ENCODE assay signal across 17 cellular contexts in genomic region chr10:74275755-74276154, GRCh38.
DNase-seq lines count a peak whose midpoint lies in the region; ATAC-seq and TF ChIP-seq lines count a peak whose summit lies in the region.
"Had no signal": no experiment of that assay in that cellular context is flagged by ENCODE, and none has a peak within 500 bp of the region (broad histone marks: within the 10 kb centered on the region; RNA-seq: fewer than 3 reads in every experiment).

No MANE protein-coding gene starts in this region.

- peak overlapping the region; percentile 35 for H3K27ac Mint-ChIP-seq in Caco-2 (ENCODE audit: unreplicated experiment)

- H3K9ac ChIP-seq in PC-3 (ENCODE audit: low read length), result no peak overlapping the region

- H3F3A ChIP-seq in PC-3 (ENCODE audit: low read length, unreplicated experiment), result peaks cover 6% of the 10 kb centered on the region

- H3K4me1 Mint-ChIP-seq in Caco-2 (ENCODE audit: low read depth, unreplicated experiment), result peaks cover 13% of the 10 kb centered on the region

- H3K4me2 ChIP-seq in PC-3 (ENCODE audit: low read length), result no peak overlapping the region

- H2AFZ ChIP-seq in PC-3 (ENCODE audit: low read length), result no peak overlapping the region

- TF ChIP-seq CTCF in Caco-2 (IDR thresholded peaks at IDR 0.05; ENCODE audit: insufficient read depth in 1 of 2, low read depth in 1 of 2, low read length in 1 of 2, severe bottlenecking in 1 of 2, unreplicated experiment in 1 of 2) (no peak), PC-3 (conservative IDR thresholded peaks at IDR 0.05; ENCODE audit: low read depth, low read length) (no peak), testis (IDR thresholded peaks at IDR 0.05) (no peak)

- no peak overlapping the region for H3K4me3 Mint-ChIP-seq in Caco-2 (ENCODE audit: unreplicated experiment)

- H3K79me2 ChIP-seq in PC-3 (ENCODE audit: low read length), result peaks cover 65% of the 10 kb centered on the region

- H3K9me2 ChIP-seq in PC-3 (replicated peaks; ENCODE audit: low read length), result no peaks in the 10 kb centered on the region

- intact Hi-C loops in Caco-2 (cut with micrococcal nuclease; ENCODE audit: unreplicated experiment) (no loop called here), PC-3 (cut with micrococcal nuclease) (no loop called here), left colon (cut with DNase I, micrococcal nuclease) (no loop called here), testis (cut with DNase I; ENCODE audit: low total_unique reads) (no loop called here)

- DNase-seq in Caco-2 (no peak), PC-3 (no peak), left colon (no peak), testis (no peak), H4 (ENCODE audit: low spot score) (no peak), DMS79 (lab: John Stamatoyannopoulos, UW) (no peak)
- DNase-seq: C1 segment of cervical spinal cord; CD4-positive, alpha-beta memory T cell; COR-L47; DMS153; DMS79 treated with DMSO at 0.1 percent for 48 hours; GF-D8; GOT3; H7; HCEC 1CT had no signal

- no peaks in the 10 kb centered on the region for H4K20me1 ChIP-seq in PC-3 (ENCODE audit: low read length)

- WGBS in testis, 2 donors, result 73 to 78% methylated on average over 5 of the region's 5 CpGs

- peaks cover 6% of the 10 kb centered on the region for H3K36me3 Mint-ChIP-seq in Caco-2 (ENCODE audit: insufficient read depth, unreplicated experiment)

- H3K4me3 ChIP-seq in Caco-2 (ENCODE audit: low read depth, low read length) (no peak overlapping the region), PC-3 (ENCODE audit: low read length) (no peak overlapping the region), testis (no peak overlapping the region)

- peaks cover 11% of the 10 kb centered on the region; the same call in 1 of the 2 replicates for H3K4me1 ChIP-seq in Caco-2
- H3K4me1 ChIP-seq in PC-3 (ENCODE audit: insufficient read depth, low read length), result peaks cover under 1% of the 10 kb centered on the region; the same call in 1 of the 2 replicates
- H3K4me1 ChIP-seq in testis, result peaks cover 7% of the 10 kb centered on the region

- no peak for TF ChIP-seq POLR2A in testis (IDR thresholded peaks at IDR 0.05)

- H3K27me3 ChIP-seq in Caco-2 (replicated peaks; ENCODE audit: control insufficient read depth, insufficient read depth, low read length), result no peaks in the 10 kb centered on the region
- H3K27me3 ChIP-seq in PC-3 (ENCODE audit: low read length), result no peaks in the 10 kb centered on the region
- no peaks in the 10 kb centered on the region for H3K27me3 ChIP-seq in testis

- ATAC-seq in PC-3 (peak; percentile 9; the same call in 1 of the 2 replicates), left colon (peak; percentile 78), GM21528 (IDR thresholded peaks at IDR 0.05; ENCODE audit: low FRiP score, unreplicated experiment) (no peak), HG03520 (IDR thresholded peaks at IDR 0.05; ENCODE audit: unreplicated experiment) (no peak)

- H3K36me3 ChIP-seq in Caco-2 (ENCODE audit: control insufficient read depth, insufficient read depth, low read length), result no peaks in the 10 kb centered on the region
- H3K36me3 ChIP-seq in PC-3 (ENCODE audit: low read depth, low read length), result peaks cover 10% of the 10 kb centered on the region
- no peaks in the 10 kb centered on the region for H3K36me3 ChIP-seq in testis (ENCODE audit: low read depth, missing control alignments)

- POLR2A ChIA-PET in Caco-2 (lab: Charles Lee), result no interaction called here
- POLR2A ChIA-PET in PC-3 (lab: Charles Lee; ENCODE audit: unreplicated experiment), result interaction anchor here (0.6 kb wide), 2 partner anchors 402 to 470 kb away, joined by 3 to 5 read pairs; no protein-coding TSS in a partner anchor

- BruUV-seq in Caco-2 (replicated peaks; lab: Mats Ljungman, UMichigan), result no TSS peak
- BruUV-seq in PC-3 (replicated peaks; lab: Mats Ljungman, UMichigan), result no TSS peak

- H3K27ac ChIP-seq in PC-3 (ENCODE audit: low read length) (no peak overlapping the region), testis (peak overlapping the region; percentile 44 to 56)

- H3K9me3 Mint-ChIP-seq in Caco-2 (ENCODE audit: unreplicated experiment), result no peaks in the 10 kb centered on the region
- H3K9me3 Mint-ChIP-seq: CD4-positive, alpha-beta memory T cell had no signal

- CTCF ChIA-PET in Caco-2 (lab: Charles Lee), result no interaction called here
- CTCF ChIA-PET in PC-3 (lab: Charles Lee), result interaction anchor here (0.7 kb wide), 1 partner anchor 746 kb away, joined by 3 read pairs; no protein-coding TSS in a partner anchor

- no peaks in the 10 kb centered on the region for H3K27me3 Mint-ChIP-seq in Caco-2 (ENCODE audit: insufficient read depth, unreplicated experiment)
- H3K27me3 Mint-ChIP-seq: CD4-positive, alpha-beta memory T cell had no signal

- H3K9me3 ChIP-seq in Caco-2 (no peaks in the 10 kb centered on the region), PC-3 (ENCODE audit: low read length) (no peaks in the 10 kb centered on the region), testis (no peaks in the 10 kb centered on the region)

Comparison
In these comparisons a context has a peak if more than half of its experiments do, and no peak if none do; other contexts are left out.
1. ATAC-seq: peak in PC-3 (single experiment) and left colon (single experiment); none in GM21528 (single experiment) and HG03520 (single experiment).